Comparison of ENCODE assay signal across 25 cellular contexts in genomic region chr3:42988097-42988496, GRCh38. TPM values are rescaled to one million over a fixed set of nuclear protein-coding genes. Genes with fewer than 3 reads are reported as not detected.
"Had no signal": no experiment of that assay in that cellular context is flagged by ENCODE, and none has a peak within 500 bp of the region (broad histone marks: within the 10 kb centered on the region; RNA-seq: fewer than 3 reads in every experiment).

No MANE protein-coding gene starts in this region.

- H3K4me3 Mint-ChIP-seq: activated CD4-positive, alpha-beta T cell treated with anti-CD3 and anti-CD28 coated beads, Interleukin-2, amount 10 ng/mL, durations not matched to agents 7 days and 5 days; activated CD8-positive, alpha-beta T cell treated with anti-CD3 and anti-CD28 coated beads, Interleukin-2, amount 10 ng/mL, durations not matched to agents 7 days and 5 days; activated naive CD4-positive, alpha-beta T cell treated with anti-CD3 and anti-CD28 coated beads, Interleukin-2, amount 50 U/mL, for 24 hours; activated T-cell treated with anti-CD3 and anti-CD28 coated beads, Interleukin-2, amount 50 U/mL, for 24 hours; brain had no signal

- H3K27ac Mint-ChIP-seq: activated CD4-positive, alpha-beta T cell treated with anti-CD3 and anti-CD28 coated beads, Interleukin-2, amount 10 ng/mL, durations not matched to agents 7 days and 5 days; activated CD8-positive, alpha-beta T cell treated with anti-CD3 and anti-CD28 coated beads, Interleukin-2, amount 10 ng/mL, durations not matched to agents 7 days and 5 days; activated naive CD4-positive, alpha-beta T cell treated with anti-CD3 and anti-CD28 coated beads, Interleukin-2, amount 50 U/mL, for 24 hours; activated T-cell treated with anti-CD3 and anti-CD28 coated beads, Interleukin-2, amount 50 U/mL, for 24 hours; activated T-helper 2 cell treated with anti-CD3 and anti-CD28 coated beads, Interferon-gamma antibody, Interleukin-2, Interleukin-4, amounts not matched to agents 10 μg/mL and 5 μg/mL and 100 μg/mL, durations not matched to agents 14 hours and 24 hours and 36 hours had no signal

- H3K9me3 ChIP-seq: SJCRH30 had no signal

- H3K4me3 ChIP-seq: SJCRH30, SK-N-MC had no signal

- H3K27me3 Mint-ChIP-seq: activated naive CD4-positive, alpha-beta T cell treated with anti-CD3 and anti-CD28 coated beads, Interleukin-2, amount 50 U/mL, for 24 hours; activated T-cell treated with anti-CD3 and anti-CD28 coated beads, Interleukin-2, amount 50 U/mL, for 24 hours had no signal

- H3K4me1 Mint-ChIP-seq: activated CD4-positive, alpha-beta T cell treated with anti-CD3 and anti-CD28 coated beads, Interleukin-2, amount 10 ng/mL, durations not matched to agents 7 days and 5 days had no signal

- H3K4me1 ChIP-seq: SJCRH30 had no signal

- H3K36me3 ChIP-seq: SJCRH30 had no signal

- FAIRE-seq: TTC549 had no signal

- H3K27ac ChIP-seq: SJCRH30, SK-N-MC had no signal

- H3K9me3 Mint-ChIP-seq: activated CD4-positive, alpha-beta T cell treated with anti-CD3 and anti-CD28 coated beads, Interleukin-2, amount 10 ng/mL, durations not matched to agents 7 days and 5 days; activated naive CD4-positive, alpha-beta T cell treated with anti-CD3 and anti-CD28 coated beads, Interleukin-2, amount 50 U/mL, for 24 hours; activated T-cell treated with anti-CD3 and anti-CD28 coated beads, Interleukin-2, amount 50 U/mL, for 24 hours; activated T-helper 2 cell treated with anti-CD3 and anti-CD28 coated beads, Interferon-gamma antibody, Interleukin-2, Interleukin-4, amounts not matched to agents 10 μg/mL and 5 μg/mL and 100 μg/mL, durations not matched to agents 14 hours and 24 hours and 36 hours had no signal

- DNase-seq: activated CD4-positive, alpha-beta T cell treated with anti-CD3 and anti-CD28 coated beads, Interleukin-2, amount 10 ng/mL, durations not matched to agents 7 days and 5 days; activated CD4-positive, alpha-beta T cell treated with anti-CD3 and anti-CD28 coated beads, Interleukin-2, amount 50 U/mL, for 48 hours; activated CD8-positive, alpha-beta T cell treated with anti-CD3 and anti-CD28 coated beads, Interleukin-2, amount 10 ng/mL, durations not matched to agents 7 days and 5 days; activated gamma-delta T cell; activated naive CD4-positive, alpha-beta T cell treated with Interleukin-2 at 50 U/mL for 16 hours; activated T-cell treated with anti-CD3 and anti-CD28 coated beads, Interleukin-2, amount 50 U/mL, for 24 hours; central memory CD4-positive, alpha-beta T cell; Kasumi-1; KG1; NCI-H1105; NCI-H1417 treated with DMSO at 0.1 percent for 48 hours; NCI-H187 treated with DMSO at 0.1 percent for 48 hours; NCI-H345; NCI-H524 treated with DMSO at 0.1 percent for 48 hours; SHP77; SJCRH30; T1000 had no signal

- H3K27me3 ChIP-seq: SJCRH30 had no signal

- H3K36me3 Mint-ChIP-seq: activated naive CD4-positive, alpha-beta T cell treated with anti-CD3 and anti-CD28 coated beads, Interleukin-2, amount 50 U/mL, for 24 hours; brain had no signal

RNA-seq across cellular contexts. Expression of gene GASK1A, which starts 9.0 kb away (rescaled TPM):
- total RNA-seq: activated CD4-positive, alpha-beta T cell treated with anti-CD3 and anti-CD28 coated beads, Interleukin-2, amount 10 ng/mL, durations not matched to agents 7 days and 5 days; activated CD8-positive, alpha-beta T cell treated with anti-CD3 and anti-CD28 coated beads, Interleukin-2, amount 10 ng/mL, durations not matched to agents 7 days and 5 days; activated T-helper 2 cell treated with anti-CD3 and anti-CD28 coated beads, Interferon-gamma antibody, Interleukin-2, Interleukin-4, amounts not matched to agents 10 μg/mL and 5 μg/mL and 100 μg/mL, durations not matched to agents 14 hours and 24 hours and 36 hours; NCI-H460; RPMI7951; SJCRH30; T-helper 1 cell treated with Interleukin-12 subunit alpha and Interleukin-12 subunit beta and Interleukin-4 antibody, amounts not matched to agents 30 ng/mL and 1 ng/mL, for 36 hours had no signal
